ENCODE assay signal across 20 cellular contexts in genomic region chr12:100153131-100153530, GRCh38. TPM values are rescaled to one million over a fixed set of nuclear protein-coding genes. Genes with fewer than 3 reads are reported as not detected.
A peak's percentile ranks its signal among the peaks of the same experiment; 100 is the strongest.
DNase-seq lines count a peak whose midpoint lies in the region; FAIRE-seq and TF ChIP-seq lines count a peak whose summit lies in the region.
"Had no signal": no experiment of that assay in that cellular context is flagged by ENCODE, and none has a peak within 500 bp of the region (broad histone marks: within the 10 kb centered on the region; RNA-seq: fewer than 3 reads in every experiment).

No MANE protein-coding gene starts in this region.

- H3K79me2 ChIP-seq in H1 (ENCODE audit: control insufficient read depth in 1 of 2, insufficient read depth in 2 of 2, low read length in 2 of 2), result no peaks in the 10 kb centered on the region

- TF ChIP-seq RAD21 in H1 (IDR thresholded peaks at IDR 0.05 in 1 of 2, conservative IDR thresholded peaks at IDR 0.05 in 1 of 2; ENCODE audit: low read depth in 2 of 2, low read length in 2 of 2), result no peak

- H2BK20ac ChIP-seq in H1 (ENCODE audit: low read length), result peak overlapping the region; percentile 98

- 0 out of 2 replicates have a peak overlapping the region, but pooled peaks have one; percentile 9 for H4K8ac ChIP-seq in H1 (ENCODE audit: extremely low read depth, insufficient read depth, low read length)

- TF ChIP-seq EP300 in H1 (IDR thresholded peaks at IDR 0.05; ENCODE audit: borderline replicate concordance in 1 of 2, low read depth in 2 of 2, low read length in 2 of 2) (no peak), sigmoid colon (IDR thresholded peaks at IDR 0.05) (no peak)

- no peak overlapping the region for H3K4me3 ChIP-seq in H1 (ENCODE audit: extremely low read depth in 1 of 4, insufficient read depth in 2 of 4, low read depth in 3 of 4, low read length in 4 of 4)
- no peak overlapping the region for H3K4me3 ChIP-seq in sigmoid colon
- H3K4me3 ChIP-seq: BLaER1, GM12878 had no signal

- H3K4ac ChIP-seq in H1 (replicated peaks; ENCODE audit: insufficient read length, low read depth, low read length), result no peak overlapping the region

- peak overlapping the region; percentile 60; the same call in 1 of the 2 replicates for H3K18ac ChIP-seq in H1 (ENCODE audit: extremely low read depth, low read length)

- intact Hi-C loops in sigmoid colon (cut with DNase I), result no loop called here

- 98% methylated on average over 10 of the region's 10 CpGs; no CpG with 5 or more reads in 1 of the 2 experiments for WGBS in H1 (ENCODE audit: extremely low coverage in 1 of 2, insufficient coverage in 1 of 2, insufficient read length in 1 of 2, insufficient replicate concordance in 2 of 2, low coverage in 1 of 2, low lambda C conversion rate in 2 of 2, missing lambda C conversion rate in 1 of 2), 2 experiments
- WGBS in sigmoid colon, 2 donors, result 95% methylated on average over 10 of the region's 10 CpGs

- H3K27ac ChIP-seq in H1 (ENCODE audit: low read depth, low read length), result no peak overlapping the region
- no peak overlapping the region for H3K27ac ChIP-seq in sigmoid colon
- H3K27ac ChIP-seq: 22Rv1, BLaER1, C4-2B had no signal

- 0 out of 2 replicates have a peak overlapping the region, but pooled peaks have one; percentile 61 for H2BK15ac ChIP-seq in H1 (ENCODE audit: low read length)

- no peak overlapping the region for H3K9ac ChIP-seq in H1 (replicated peaks in 1 of 4; ENCODE audit: extremely low read depth in 1 of 4, low read depth in 3 of 4, low read length in 3 of 4)
- H3K9ac ChIP-seq: BLaER1 had no signal

- 0 out of 2 replicates have a peak overlapping the region, but pooled peaks have one; percentile 82 for H2AK5ac ChIP-seq in H1 (ENCODE audit: low read depth, low read length)

- no peak overlapping the region for H3K14ac ChIP-seq in H1 (ENCODE audit: insufficient read length)

- H2BK5ac ChIP-seq in H1 (ENCODE audit: low read depth, low read length), result peak overlapping the region; percentile 81; the same call in 1 of the 2 replicates

- TF ChIP-seq CTCF in H1 (IDR thresholded peaks at IDR 0.05; ENCODE audit: control extremely low read depth in 1 of 3, insufficient read depth in 1 of 3, low read depth in 1 of 3, low read length in 3 of 3), result no peak
- no peak for TF ChIP-seq CTCF in sigmoid colon (IDR thresholded peaks at IDR 0.05)

- no peak overlapping the region for H3K56ac ChIP-seq in H1 (replicated peaks; ENCODE audit: insufficient read length, low read depth, low read length)

- TF ChIP-seq POLR2A in H1 (IDR thresholded peaks at IDR 0.05; ENCODE audit: control extremely low read depth in 1 of 2, low read depth in 2 of 2, low read length in 2 of 2), result no peak
- TF ChIP-seq POLR2A in sigmoid colon (IDR thresholded peaks at IDR 0.05), result no peak

- H4K20me1 ChIP-seq in H1 (replicated peaks in 1 of 2; ENCODE audit: control insufficient read depth in 1 of 2, insufficient read depth in 2 of 2, low read length in 2 of 2), result no peaks in the 10 kb centered on the region
- H4K20me1 ChIP-seq: BLaER1 had no signal

- peak overlapping the region; percentile 94; the same call in 1 of the 2 replicates for H2BK12ac ChIP-seq in H1 (ENCODE audit: low read depth, low read length)

- H3K4me2 ChIP-seq in H1 (ENCODE audit: insufficient read depth in 1 of 2, low read depth in 2 of 2, low read length in 2 of 2), result no peak overlapping the region
- H3K4me2 ChIP-seq: BLaER1 had no signal

- no peaks in the 10 kb centered on the region for H3K79me1 ChIP-seq in H1 (ENCODE audit: low read depth, low read length)

- peak overlapping the region; percentile 81 for H4K91ac ChIP-seq in H1 (replicated peaks; ENCODE audit: insufficient read length, low read length)

- H3K23me2 ChIP-seq in H1 (ENCODE audit: low read depth, low read length), result no peaks in the 10 kb centered on the region

- H4K5ac ChIP-seq in H1 (ENCODE audit: insufficient read length, low read depth, low read length), result peak overlapping the region; percentile 32

- H3K36me3 ChIP-seq in H1 (ENCODE audit: control insufficient read depth in 2 of 4, insufficient read depth in 4 of 4, low read length in 3 of 4), result no peaks in the 10 kb centered on the region
- no peaks in the 10 kb centered on the region for H3K36me3 ChIP-seq in sigmoid colon
- H3K36me3 ChIP-seq: BLaER1 had no signal

- no peak overlapping the region for H2AFZ ChIP-seq in H1 (ENCODE audit: low read length)

- peak; percentile 44 for DNase-seq in activated effector memory CD4-positive, alpha-beta T cell treated with anti-CD3 and anti-CD28 coated beads, Interleukin-2, amount 50 U/mL, for 16 hours
- no peak for DNase-seq in activated effector memory CD4-positive, alpha-beta T cell treated with Interleukin-2 at 50 U/mL for 16 hours
- DNase-seq in H1 (ENCODE audit: low read depth in 1 of 2, low spot score in 2 of 2) (no peak), sigmoid colon (peak; percentile 53), T-helper 9 cell (no peak), NCI-H524 (lab: John Stamatoyannopoulos, UW) (no peak)
- DNase-seq: Caco-2; CD4-positive, CD25-positive, alpha-beta regulatory T cell; CD8-positive, alpha-beta T cell; DMS79; EL; GDM1; GOT3; H7; HFFc6 had no signal

- H3K27me3 ChIP-seq in H1 (replicated peaks in 1 of 4; ENCODE audit: control insufficient read depth in 3 of 4, extremely low read depth in 1 of 4, insufficient read depth in 3 of 4, low read length in 3 of 4), result no peaks in the 10 kb centered on the region
- no peaks in the 10 kb centered on the region for H3K27me3 ChIP-seq in sigmoid colon
- H3K27me3 ChIP-seq: BLaER1 had no signal

- H3K9me3 ChIP-seq in H1 (ENCODE audit: insufficient read depth in 2 of 2, low read depth in 1 of 2, low read length in 1 of 2) (no peaks in the 10 kb centered on the region), sigmoid colon (no peaks in the 10 kb centered on the region)
- H3K9me3 ChIP-seq: BLaER1, Caco-2 had no signal

- peak overlapping the region; percentile 95 for H2BK120ac ChIP-seq in H1 (replicated peaks; ENCODE audit: low read depth, low read length)

- FAIRE-seq in H1 (lab: Jason Lieb, UNC), result no peak
- FAIRE-seq: A204.1, GM12878 had no signal

- CTCF ChIA-PET in H1 (lab: Charles Lee; ENCODE audit: partially characterized antibody), result interaction anchor here (0.6 to 4.4 kb wide), 10 partner anchors 10 to 1162 kb away, joined by 3 to 50 read pairs (median 16); partner anchors contain the start of gene ACTR6

- H3K4me1 ChIP-seq in H1 (replicated peaks in 1 of 4; ENCODE audit: control insufficient read depth in 3 of 4, insufficient read depth in 4 of 4, low read length in 3 of 4) (peaks cover 0 to 20% (median 9%) of the 10 kb centered on the region in 4 experiments; a peak in 6 of 7 replicates), sigmoid colon (no peaks in the 10 kb centered on the region)
- H3K4me1 ChIP-seq: Caco-2 had no signal

- no peak overlapping the region for H3K23ac ChIP-seq in H1 (ENCODE audit: insufficient read length)

- POLR2A ChIA-PET in H1 (lab: Charles Lee; ENCODE audit: partially characterized antibody), result interaction anchor here (1.6 to 3.0 kb wide), 2 partner anchors 10 to 17 kb away, joined by 4 to 18 read pairs; no protein-coding TSS in a partner anchor

TF ChIP-seq in H1, 55 proteins besides CTCF, POLR2A, EP300 and RAD21 (continues in another document):
- TF ChIP-seq YY1 (IDR thresholded peaks at IDR 0.05; ENCODE audit: low read depth, low read length) (no peak), NANOG (IDR thresholded peaks at IDR 0.05; ENCODE audit: insufficient read depth, low read depth, low read length, poor library complexity, severe bottlenecking) (no peak), FOSL1 (IDR thresholded peaks at IDR 0.05; ENCODE audit: insufficient read depth, low read depth, low read length) (no peak), GABPA (IDR thresholded peaks at IDR 0.05; ENCODE audit: borderline replicate concordance, insufficient read depth, low read length) (no peak), BACH1 (IDR thresholded peaks at IDR 0.05; ENCODE audit: low read length) (no peak), NRF1 (IDR thresholded peaks at IDR 0.05; ENCODE audit: low read depth, low read length) (no peak), ATF2 (IDR thresholded peaks at IDR 0.05; ENCODE audit: low read length) (no peak)

RNA-seq across cellular contexts. Expression of gene BLTP3B, which starts 10.5 kb away (rescaled TPM):
- total RNA-seq in H1 (2021; fragmentation: NEBNext Ultra II Directional; extraction: Animal tissue kit (Norgen Biotek cat#: 25700)), result 24.4 and 28.6 TPM in 2 replicates
- 5.7 and 7.0 TPM in 2 replicates for polyA plus RNA-seq in H1 (2011; rRNA removed)
- 11.3 TPM for polyA plus RNA-seq in H1 (2011; cell fraction: cytosol; rRNA removed)
- 6.7 TPM for polyA plus RNA-seq in H1 (2011; cell fraction: nucleus; rRNA removed)
- polyA plus RNA-seq in H1 (2012, experiment 1 of 2), result 6.6 to 14.0 TPM (median 8.0 TPM) in 4 replicates
- polyA plus RNA-seq in H1 (2012, experiment 2 of 2), result 0.93 TPM
- 12.1 TPM for polyA plus RNA-seq in H1 (2013, experiment 1 of 2)
- 11.6 TPM for polyA plus RNA-seq in H1 (2013, experiment 2 of 2)
- polyA minus RNA-seq in H1 (2011; rRNA and poly(A)+ RNA removed), result 38.0 and 67.7 TPM in 2 replicates
- polyA minus RNA-seq in H1 (2011; cell fraction: cytosol; rRNA and poly(A)+ RNA removed), result 33.0 TPM
- 54.7 TPM for polyA minus RNA-seq in H1 (2011; cell fraction: nucleus; rRNA and poly(A)+ RNA removed)
- total RNA-seq in sigmoid colon, result 10 to 100 TPM; 33.3 to 41.7 (median 36.4) TPM
- 10 to 100 TPM in 1 of 3 donors, 1 to 10 TPM in 2; 6.0 to 21.7 (median 9.3) TPM for polyA plus RNA-seq in sigmoid colon

RNA-seq across cellular contexts. Expression of gene ACTR6, which starts 47.5 kb away (rescaled TPM):
- total RNA-seq in H1 (2021; fragmentation: NEBNext Ultra II Directional; extraction: Animal tissue kit (Norgen Biotek cat#: 25700)), result 36.8 and 38.1 TPM in 2 replicates
- polyA plus RNA-seq in H1 (2011; rRNA removed) (4.8 and 10.2 TPM in 2 replicates), sigmoid colon (10 to 100 TPM; 21.7 to 37.5 (median 34.8) TPM)
- polyA plus RNA-seq in H1 (2011; cell fraction: cytosol; rRNA removed), result 14.8 TPM
- polyA plus RNA-seq in H1 (2011; cell fraction: nucleus; rRNA removed), result 4.4 TPM
- 16.4 to 23.2 TPM (median 20.9 TPM) in 4 replicates for polyA plus RNA-seq in H1 (2012, experiment 1 of 2)
- polyA plus RNA-seq in H1 (2012, experiment 2 of 2), result 5.7 TPM
- 19.2 TPM for polyA plus RNA-seq in H1 (2013, experiment 1 of 2)
- 18.7 TPM for polyA plus RNA-seq in H1 (2013, experiment 2 of 2)
- polyA minus RNA-seq in H1 (2011; rRNA and poly(A)+ RNA removed), result 8.6 and 13.6 TPM in 2 replicates
- 9.8 TPM for polyA minus RNA-seq in H1 (2011; cell fraction: cytosol; rRNA and poly(A)+ RNA removed)
- polyA minus RNA-seq in H1 (2011; cell fraction: nucleus; rRNA and poly(A)+ RNA removed), result 19.8 TPM
- total RNA-seq in sigmoid colon, result 10 to 100 TPM in 3 of 4 donors, 1 to 10 TPM in 1; 9.1 to 31.4 (median 23.3) TPM

Comparison
In these comparisons a context has a peak if more than half of its experiments do, and no peak if none do; other contexts are left out.
1. DNase-seq: peak in activated effector memory CD4-positive, alpha-beta T cell treated with anti-CD3 and anti-CD28 coated beads, Interleukin-2, amount 50 U/mL, for 16 hours (single experiment) and sigmoid colon (single experiment); none in activated effector memory CD4-positive, alpha-beta T cell treated with Interleukin-2 at 50 U/mL for 16 hours (single experiment), H1 (0 of 2), T-helper 9 cell (single experiment) and NCI-H524 (0 of 2).